In genomic region chr1:161502641-161503393, GRCh38 we compare ENCODE assay signal across 17 cellular contexts. TPM values are rescaled to one million over a fixed set of nuclear protein-coding genes. Genes with fewer than 3 reads are reported as not detected.
A peak's percentile ranks its signal among the peaks of the same experiment; 100 is the strongest.
DNase-seq lines count a peak whose midpoint lies in the region; ATAC-seq lines count a peak whose summit lies in the region.
"Had no signal": no experiment of that assay in that cellular context is flagged by ENCODE, and none has a peak within 500 bp of the region (broad histone marks: within the 10 kb centered on the region; RNA-seq: fewer than 3 reads in every experiment).

No MANE protein-coding gene starts in this region.

- no peak overlapping the region for H3K27ac Mint-ChIP-seq in activated CD4-positive, alpha-beta T cell treated with anti-CD3 and anti-CD28 coated beads, Interleukin-2, amount 10 ng/mL, durations not matched to agents 7 days and 5 days
- H3K27ac Mint-ChIP-seq: activated CD8-positive, alpha-beta T cell treated with anti-CD3 and anti-CD28 coated beads, Interleukin-2, amount 10 ng/mL, durations not matched to agents 7 days and 5 days; activated naive CD4-positive, alpha-beta T cell treated with anti-CD3 and anti-CD28 coated beads, Interleukin-2, amount 50 U/mL, for 24 hours; H9 had no signal

- POLR2A ChIA-PET in activated CD4-positive, alpha-beta T cell treated with anti-CD3 and anti-CD28 coated beads, Interleukin-2, amount 10 ng/mL, durations not matched to agents 7 days and 5 days (lab: Charles Lee) = no interaction called here

- no peaks in the 10 kb centered on the region for H3K9me3 Mint-ChIP-seq in activated CD4-positive, alpha-beta T cell treated with anti-CD3 and anti-CD28 coated beads, Interleukin-2, amount 10 ng/mL, durations not matched to agents 7 days and 5 days
- H3K9me3 Mint-ChIP-seq: activated naive CD4-positive, alpha-beta T cell treated with anti-CD3 and anti-CD28 coated beads, Interleukin-2, amount 50 U/mL, for 24 hours; activated T-cell treated with anti-CD3 and anti-CD28 coated beads, Interleukin-2, amount 50 U/mL, for 4 hours; H9 had no signal

- no peaks in the 10 kb centered on the region for H3K36me3 Mint-ChIP-seq in activated CD4-positive, alpha-beta T cell treated with anti-CD3 and anti-CD28 coated beads, Interleukin-2, amount 10 ng/mL, durations not matched to agents 7 days and 5 days (ENCODE audit: low read depth)
- H3K36me3 Mint-ChIP-seq: activated naive CD4-positive, alpha-beta T cell treated with anti-CD3 and anti-CD28 coated beads, Interleukin-2, amount 50 U/mL, for 24 hours had no signal

- CTCF ChIA-PET in activated CD4-positive, alpha-beta T cell treated with anti-CD3 and anti-CD28 coated beads, Interleukin-2, amount 10 ng/mL, durations not matched to agents 7 days and 5 days (lab: Charles Lee) = no interaction called here

- peaks cover 7% of the 10 kb centered on the region for H3K4me1 Mint-ChIP-seq in activated CD4-positive, alpha-beta T cell treated with anti-CD3 and anti-CD28 coated beads, Interleukin-2, amount 10 ng/mL, durations not matched to agents 7 days and 5 days

- H3K27me3 Mint-ChIP-seq in activated CD4-positive, alpha-beta T cell treated with anti-CD3 and anti-CD28 coated beads, Interleukin-2, amount 10 ng/mL, durations not matched to agents 7 days and 5 days = peaks cover 48% of the 10 kb centered on the region

- DNase-seq in EL = peak; percentile 52
- DNase-seq in LHCN-M2 (ENCODE audit: low read depth) = peak; percentile 53
- DNase-seq in amniotic epithelial cell (ENCODE audit: low read depth) = peak; percentile 71
- peak; percentile 35 for DNase-seq in renal cortical epithelial cell (ENCODE audit: low read depth)
- no peak for DNase-seq in NCI-H187 treated with DMSO at 0.1 percent for 48 hours (lab: John Stamatoyannopoulos, UW)
- no peak for DNase-seq in activated CD4-positive, alpha-beta T cell treated with anti-CD3 and anti-CD28 coated beads, Interleukin-2, amount 10 ng/mL, durations not matched to agents 7 days and 5 days
- DNase-seq: activated CD8-positive, alpha-beta T cell treated with anti-CD3 and anti-CD28 coated beads, Interleukin-2, amount 10 ng/mL, durations not matched to agents 7 days and 5 days; activated T-cell treated with anti-CD3 and anti-CD28 coated beads, Interleukin-2, amount 50 U/mL, for 4 hours; AML-193; Caco-2; H9; NCI-H510A treated with DMSO at 0.1 percent for 48 hours; Right ventricle myocardium superior; T-helper 1 cell had no signal

- H3K4me3 Mint-ChIP-seq in activated CD4-positive, alpha-beta T cell treated with anti-CD3 and anti-CD28 coated beads, Interleukin-2, amount 10 ng/mL, durations not matched to agents 7 days and 5 days = no peak overlapping the region
- H3K4me3 Mint-ChIP-seq: activated CD8-positive, alpha-beta T cell treated with anti-CD3 and anti-CD28 coated beads, Interleukin-2, amount 10 ng/mL, durations not matched to agents 7 days and 5 days; activated naive CD4-positive, alpha-beta T cell treated with anti-CD3 and anti-CD28 coated beads, Interleukin-2, amount 50 U/mL, for 24 hours; activated T-cell treated with anti-CD3 and anti-CD28 coated beads, Interleukin-2, amount 50 U/mL, for 4 hours; H9 had no signal

- ATAC-seq in GM21825 (IDR thresholded peaks at IDR 0.05; ENCODE audit: unreplicated experiment) = no peak
- ATAC-seq: activated CD8-positive, alpha-beta T cell treated with anti-CD3 and anti-CD28 coated beads, Interleukin-2, amount 10 ng/mL, durations not matched to agents 7 days and 5 days; activated T-cell treated with anti-CD3 and anti-CD28 coated beads, Interleukin-2, amount 50 U/mL, for 4 hours had no signal

RNA-seq across cellular contexts. Expression of gene FCGR2A, which starts 2.4 kb away (rescaled TPM):
- total RNA-seq in LHCN-M2 (2014; rRNA removed) (0.45 TPM in 1 of 2 replicates, not detected in the other), renal cortical epithelial cell (0.15 TPM in 1 of 2 replicates, not detected in the other)
- not detected for polyA plus RNA-seq in LHCN-M2 (2012)
- total RNA-seq in activated CD4-positive, alpha-beta T cell treated with anti-CD3 and anti-CD28 coated beads, Interleukin-2, amount 10 ng/mL, durations not matched to agents 7 days and 5 days = not detected
- total RNA-seq: Caco-2 had no signal

RNA-seq across cellular contexts. Expression of gene HSPA6, which starts 21.5 kb away (rescaled TPM):
- 0.11 TPM in 1 of 2 replicates, not detected in the other for total RNA-seq in LHCN-M2 (2014; rRNA removed)
- polyA plus RNA-seq in LHCN-M2 (2012) = 0.02 TPM
- 0.17 and 0.25 TPM in 2 replicates for total RNA-seq in renal cortical epithelial cell
- total RNA-seq in activated CD4-positive, alpha-beta T cell treated with anti-CD3 and anti-CD28 coated beads, Interleukin-2, amount 10 ng/mL, durations not matched to agents 7 days and 5 days = under 1 TPM in 1 of 2 experiments, not detected in 1; 0.07 TPM
- total RNA-seq: H9 had no signal

RNA-seq across cellular contexts. Expression of gene FCGR3A, which starts 46.8 kb away (rescaled TPM):
- total RNA-seq in LHCN-M2 (2014; rRNA removed) (not detected in 2 replicates), renal cortical epithelial cell (not detected in 2 replicates)
- not detected for polyA plus RNA-seq in LHCN-M2 (2012)
- not detected for total RNA-seq in activated CD4-positive, alpha-beta T cell treated with anti-CD3 and anti-CD28 coated beads, Interleukin-2, amount 10 ng/mL, durations not matched to agents 7 days and 5 days
- total RNA-seq: Caco-2, fibroblast of villous mesenchyme, H9 had no signal

Comparison
In these comparisons a context has a peak if more than half of its experiments do, and no peak if none do; other contexts are left out.
1. DNase-seq: peak in EL (single experiment), LHCN-M2 (single experiment), amniotic epithelial cell (single experiment) and renal cortical epithelial cell (single experiment); none in NCI-H187 treated with DMSO at 0.1 percent for 48 hours (single experiment) and activated CD4-positive, alpha-beta T cell treated with anti-CD3 and anti-CD28 coated beads, Interleukin-2, amount 10 ng/mL, durations not matched to agents 7 days and 5 days (single experiment).